ENCODE assay signal across 27 cellular contexts in genomic region chr11:23310276-23310675, GRCh38.
DNase-seq lines count a peak whose midpoint lies in the region; TF ChIP-seq lines count a peak whose summit lies in the region.
"Had no signal": no experiment of that assay in that cellular context is flagged by ENCODE, and none has a peak within 500 bp of the region (broad histone marks: within the 10 kb centered on the region; RNA-seq: fewer than 3 reads in every experiment).

No MANE protein-coding gene starts in this region.

- H3K9me3 Mint-ChIP-seq in activated CD4-positive, alpha-beta T cell treated with anti-CD3 and anti-CD28 coated beads, Interleukin-2, amount 10 ng/mL, durations not matched to agents 24 days and 14 days = peaks cover 1% of the 10 kb centered on the region

- H3K79me2 ChIP-seq in osteoblast (ENCODE audit: insufficient read depth, low read length) = no peaks in the 10 kb centered on the region

- no peaks in the 10 kb centered on the region for H3K27me3 Mint-ChIP-seq in activated CD4-positive, alpha-beta T cell treated with anti-CD3 and anti-CD28 coated beads, Interleukin-2, amount 10 ng/mL, durations not matched to agents 24 days and 14 days
- H3K27me3 Mint-ChIP-seq: central memory CD8-positive, alpha-beta T cell; naive B cell had no signal

- H3K4me1 Mint-ChIP-seq in activated CD4-positive, alpha-beta T cell treated with anti-CD3 and anti-CD28 coated beads, Interleukin-2, amount 10 ng/mL, durations not matched to agents 24 days and 14 days = no peaks in the 10 kb centered on the region
- H3K4me1 Mint-ChIP-seq: central memory CD8-positive, alpha-beta T cell; naive B cell; stimulated activated effector memory CD8-positive, alpha-beta T cell treated with anti-CD3 and anti-CD28 coated beads, Interleukin-12 subunit alpha, Interleukin-12 subunit beta, amount 100 ng/mL, for 72 hours had no signal

- no peaks in the 10 kb centered on the region for H4K20me1 ChIP-seq in osteoblast (ENCODE audit: insufficient read depth, low read length)
- H4K20me1 ChIP-seq: BLaER1 had no signal

- no peak overlapping the region for H3K4me3 ChIP-seq in osteoblast (ENCODE audit: insufficient read depth, low read length)
- H3K4me3 ChIP-seq: BLaER1, dorsolateral prefrontal cortex, left ventricle myocardium inferior, right lobe of liver, tibial nerve had no signal

- no peak overlapping the region for H3K27ac ChIP-seq in osteoblast (ENCODE audit: low read depth, low read length)
- H3K27ac ChIP-seq: BLaER1, dorsolateral prefrontal cortex, left ventricle myocardium inferior, right lobe of liver, RWPE1, tibial nerve, WERI-Rb-1 had no signal

- H3K27me3 ChIP-seq in osteoblast (ENCODE audit: insufficient read depth, low read length) = no peaks in the 10 kb centered on the region
- H3K27me3 ChIP-seq: BLaER1, dorsolateral prefrontal cortex, right lobe of liver, tibial nerve had no signal

- no peaks in the 10 kb centered on the region for H3K36me3 ChIP-seq in osteoblast (ENCODE audit: insufficient read depth, low read length)
- H3K36me3 ChIP-seq: BLaER1, left ventricle myocardium inferior, right lobe of liver, tibial nerve, WERI-Rb-1 had no signal

- DNase-seq in ELR (ENCODE audit: low read depth) (peak; percentile 16), RPMI7951 (ENCODE audit: low read depth) (peak; percentile 18), fibroblast of peridontal ligament (ENCODE audit: extremely low read depth) (peak; percentile 26), osteoblast (ENCODE audit: insufficient read length, low spot score, missing footprints) (peak; percentile 64), cerebellar cortex (ENCODE audit: low spot score) (no peak), globus pallidus (ENCODE audit: low spot score) (no peak), NCI-H524 (lab: John Stamatoyannopoulos, UW) (no peak)
- DNase-seq in activated CD4-positive, alpha-beta T cell treated with anti-CD3 and anti-CD28 coated beads, Interleukin-2, amount 10 ng/mL, durations not matched to agents 24 days and 14 days = no peak
- DNase-seq: activated CD4-positive, alpha-beta T cell treated with anti-CD3 and anti-CD28 coated beads for 48 hours; activated CD8-positive, alpha-beta memory T cell treated with anti-CD3 and anti-CD28 coated beads for 24 hours; activated T-cell treated with anti-CD3 and anti-CD28 coated beads for 4 hours; aorta; dorsolateral prefrontal cortex; islet precursor cell; left ventricle myocardium inferior; naive B cell; NCI-H1092 treated with DMSO at 0.1 percent for 48 hours; NCI-H1694 treated with DMSO at 0.1 percent for 48 hours; right lobe of liver; T1000; WERI-Rb-1 had no signal

- H2AFZ ChIP-seq in osteoblast (ENCODE audit: low read length) = no peak overlapping the region

- TF ChIP-seq CTCF in osteoblast (IDR thresholded peaks at IDR 0.05; ENCODE audit: extremely low read depth, low read depth, low read length) = no peak

- H3K4me1 ChIP-seq in osteoblast (ENCODE audit: insufficient read depth, low read length) = no peaks in the 10 kb centered on the region
- H3K4me1 ChIP-seq: BLaER1, left ventricle myocardium inferior, right lobe of liver, tibial nerve had no signal

- no peak overlapping the region for H3K27ac Mint-ChIP-seq in activated CD4-positive, alpha-beta T cell treated with anti-CD3 and anti-CD28 coated beads, Interleukin-2, amount 10 ng/mL, durations not matched to agents 24 days and 14 days
- H3K27ac Mint-ChIP-seq: activated naive CD4-positive, alpha-beta T cell treated with anti-CD3 and anti-CD28 coated beads, Interleukin-2, amount 50 U/mL, for 72 hours; naive B cell; stimulated activated effector memory CD8-positive, alpha-beta T cell treated with anti-CD3 and anti-CD28 coated beads, Interleukin-12 subunit alpha, Interleukin-12 subunit beta, amount 100 ng/mL, for 72 hours had no signal

- H3K36me3 Mint-ChIP-seq in activated CD4-positive, alpha-beta T cell treated with anti-CD3 and anti-CD28 coated beads, Interleukin-2, amount 10 ng/mL, durations not matched to agents 24 days and 14 days (ENCODE audit: low read depth) = no peaks in the 10 kb centered on the region
- H3K36me3 Mint-ChIP-seq: naive B cell; stimulated activated effector memory CD8-positive, alpha-beta T cell treated with anti-CD3 and anti-CD28 coated beads, Interleukin-12 subunit alpha, Interleukin-12 subunit beta, amount 100 ng/mL, for 72 hours had no signal

- no peaks in the 10 kb centered on the region for H3K9me3 ChIP-seq in osteoblast (ENCODE audit: low read depth, low read length)
- H3K9me3 ChIP-seq: BLaER1, left ventricle myocardium inferior, right lobe of liver, tibial nerve had no signal

- H3K4me2 ChIP-seq in osteoblast (ENCODE audit: insufficient read depth, low read length) = no peak overlapping the region
- H3K4me2 ChIP-seq: BLaER1 had no signal

- intact Hi-C loops in activated CD4-positive, alpha-beta T cell treated with anti-CD3 and anti-CD28 coated beads, Interleukin-2, amount 10 ng/mL, durations not matched to agents 24 days and 14 days (cut with micrococcal nuclease) = no loop called here

- no peak overlapping the region for H3K4me3 Mint-ChIP-seq in activated CD4-positive, alpha-beta T cell treated with anti-CD3 and anti-CD28 coated beads, Interleukin-2, amount 10 ng/mL, durations not matched to agents 24 days and 14 days
- H3K4me3 Mint-ChIP-seq: central memory CD8-positive, alpha-beta T cell; naive B cell; stimulated activated effector memory CD8-positive, alpha-beta T cell treated with anti-CD3 and anti-CD28 coated beads, Interleukin-12 subunit alpha, Interleukin-12 subunit beta, amount 100 ng/mL, for 72 hours had no signal

Comparison
In these comparisons a context has a peak if more than half of its experiments do, and no peak if none do; other contexts are left out.
1. DNase-seq: peak in ELR (single experiment), RPMI7951 (single experiment), fibroblast of peridontal ligament (single experiment) and osteoblast (single experiment); none in cerebellar cortex (single experiment), globus pallidus (single experiment), activated CD4-positive, alpha-beta T cell treated with anti-CD3 and anti-CD28 coated beads, Interleukin-2, amount 10 ng/mL, durations not matched to agents 24 days and 14 days (single experiment) and NCI-H524 (0 of 2).